Comparison of ENCODE assay signal across 12 cellular contexts in the genomic region with DNA sequence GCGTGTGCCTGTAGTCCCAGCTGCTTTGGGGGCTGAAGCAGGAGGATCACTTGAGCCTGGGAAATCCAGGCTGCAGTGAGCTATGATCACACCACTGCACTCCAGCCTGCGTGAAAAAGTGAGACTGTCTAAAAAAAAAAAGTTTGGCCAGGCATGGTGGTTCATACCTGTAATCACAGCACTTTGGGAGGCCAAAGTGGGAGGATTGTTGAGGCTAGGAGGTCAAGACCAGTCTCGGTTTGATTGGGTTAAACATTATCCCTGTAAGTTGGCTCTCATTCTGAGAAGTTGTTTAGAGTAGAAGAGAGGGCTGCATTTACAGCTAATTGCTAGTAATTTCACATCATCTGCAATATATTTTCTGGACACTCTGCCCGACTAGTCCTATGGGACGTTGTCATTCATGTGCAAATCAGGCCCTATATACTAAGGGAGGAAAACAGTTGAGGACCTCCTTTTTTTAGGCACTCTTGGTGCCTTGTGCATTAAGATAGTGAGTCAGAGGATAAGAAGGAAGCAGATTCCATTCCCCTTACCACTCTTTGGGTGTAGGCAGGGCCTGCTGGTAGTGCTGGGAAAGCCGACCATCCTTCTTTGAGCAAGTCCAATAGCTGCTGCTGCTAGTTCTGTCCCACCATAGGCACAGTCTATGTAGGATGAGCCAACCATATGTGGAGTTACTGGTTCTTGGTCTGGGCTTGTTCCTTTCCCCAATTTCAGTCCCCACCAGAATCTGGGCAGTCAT. TPM values are rescaled to one million over a fixed set of nuclear protein-coding genes. Genes with fewer than 3 reads are reported as not detected.
A peak's percentile ranks its signal among the peaks of the same experiment; 100 is the strongest.
DNase-seq lines count a peak whose midpoint lies in the region; ATAC-seq and TF ChIP-seq lines count a peak whose summit lies in the region.
"Had no signal": no experiment of that assay in that cellular context is flagged by ENCODE, and none has a peak within 500 bp of the region (broad histone marks: within the 10 kb centered on the region; RNA-seq: fewer than 3 reads in every experiment).

No MANE protein-coding gene starts in this region.

- no peak for TF ChIP-seq CTCF in fibroblast of villous mesenchyme (IDR thresholded peaks at IDR 0.05; ENCODE audit: insufficient read depth, low read depth, low read length)

- H3K4me3 Mint-ChIP-seq in activated naive CD8-positive, alpha-beta T cell: no peak overlapping the region
- no peak overlapping the region for H3K4me3 Mint-ChIP-seq in activated naive CD8-positive, alpha-beta T cell treated with anti-CD3 and anti-CD28 coated beads for 36 hours
- peak overlapping the region in 1 of 3 donors; percentile 25 for H3K4me3 Mint-ChIP-seq in T-cell
- no peak overlapping the region for H3K4me3 Mint-ChIP-seq in stimulated activated naive B cell treated with anti-CD40 and anti-IgM and Interleukin-4, amounts not matched to agents 10 μg/mL and 1 μg/mL and 100 μg/mL, for 72 hours

- no peak overlapping the region for H3K4me3 ChIP-seq in fibroblast of villous mesenchyme (ENCODE audit: low read depth, low read length)
- H3K4me3 ChIP-seq: BLaER1 had no signal

- POLR2A ChIA-PET in T-cell (lab: Charles Lee): interaction anchor here (0.5 to 0.7 kb wide), 3 partner anchors 11 to 702 kb away, joined by 3 to 6 read pairs (median 5); no protein-coding TSS in a partner anchor

- CTCF ChIA-PET in T-cell (lab: Charles Lee): no interaction called here

- H3K4me1 Mint-ChIP-seq in activated naive CD8-positive, alpha-beta T cell (ENCODE audit: low read depth): peaks cover 81% of the 10 kb centered on the region
- H3K4me1 Mint-ChIP-seq in activated naive CD8-positive, alpha-beta T cell treated with anti-CD3 and anti-CD28 coated beads for 36 hours: peaks cover 77% of the 10 kb centered on the region
- H3K4me1 Mint-ChIP-seq in T-cell: peaks cover 80 to 91% (median 88%) of the 10 kb centered on the region in 3 donors
- peaks cover 15 to 37% of the 10 kb centered on the region in 2 donors for H3K4me1 Mint-ChIP-seq in stimulated activated naive B cell treated with anti-CD40 and anti-IgM and Interleukin-4, amounts not matched to agents 10 μg/mL and 1 μg/mL and 100 μg/mL, for 72 hours

- no peaks in the 10 kb centered on the region for H3K27me3 Mint-ChIP-seq in activated naive CD8-positive, alpha-beta T cell
- no peaks in the 10 kb centered on the region for H3K27me3 Mint-ChIP-seq in activated naive CD8-positive, alpha-beta T cell treated with anti-CD3 and anti-CD28 coated beads for 36 hours
- H3K27me3 Mint-ChIP-seq in T-cell: no peaks in the 10 kb centered on the region
- H3K27me3 Mint-ChIP-seq in stimulated activated naive B cell treated with anti-CD40 and anti-IgM and Interleukin-4, amounts not matched to agents 10 μg/mL and 1 μg/mL and 100 μg/mL, for 72 hours: no peaks in the 10 kb centered on the region

- H3K36me3 Mint-ChIP-seq in activated naive CD8-positive, alpha-beta T cell: no peaks in the 10 kb centered on the region
- H3K36me3 Mint-ChIP-seq in activated naive CD8-positive, alpha-beta T cell treated with anti-CD3 and anti-CD28 coated beads for 36 hours: peaks cover 24% of the 10 kb centered on the region
- peaks cover 27% of the 10 kb centered on the region for H3K36me3 Mint-ChIP-seq in T-cell
- H3K36me3 Mint-ChIP-seq in stimulated activated naive B cell treated with anti-CD40 and anti-IgM and Interleukin-4, amounts not matched to agents 10 μg/mL and 1 μg/mL and 100 μg/mL, for 72 hours: peaks cover 12 to 21% of the 10 kb centered on the region in 2 donors

- H3K9me3 Mint-ChIP-seq in activated naive CD8-positive, alpha-beta T cell (ENCODE audit: low read depth): no peaks in the 10 kb centered on the region
- H3K9me3 Mint-ChIP-seq in activated naive CD8-positive, alpha-beta T cell treated with anti-CD3 and anti-CD28 coated beads for 36 hours: no peaks in the 10 kb centered on the region
- no peaks in the 10 kb centered on the region for H3K9me3 Mint-ChIP-seq in T-cell
- no peaks in the 10 kb centered on the region for H3K9me3 Mint-ChIP-seq in stimulated activated naive B cell treated with anti-CD40 and anti-IgM and Interleukin-4, amounts not matched to agents 10 μg/mL and 1 μg/mL and 100 μg/mL, for 72 hours

- peak overlapping the region; percentile 68 for H3K27ac Mint-ChIP-seq in activated naive CD8-positive, alpha-beta T cell
- H3K27ac Mint-ChIP-seq in activated naive CD8-positive, alpha-beta T cell treated with anti-CD3 and anti-CD28 coated beads for 36 hours: no peak overlapping the region
- H3K27ac Mint-ChIP-seq in T-cell: peak overlapping the region; percentile 65 to 79
- H3K27ac Mint-ChIP-seq in stimulated activated naive B cell treated with anti-CD40 and anti-IgM and Interleukin-4, amounts not matched to agents 10 μg/mL and 1 μg/mL and 100 μg/mL, for 72 hours: peak overlapping the region; percentile 37

- ATAC-seq in T-cell (replicated peaks in 1 of 4) (no peak), GM18517 (IDR thresholded peaks at IDR 0.05; ENCODE audit: unreplicated experiment) (no peak), GM21515 (IDR thresholded peaks at IDR 0.05; ENCODE audit: unreplicated experiment) (no peak)
- ATAC-seq in stimulated activated naive B cell treated with anti-CD40 and anti-IgM and Interleukin-4, amounts not matched to agents 10 μg/mL and 1 μg/mL and 100 μg/mL, for 72 hours (replicated peaks): no peak
- ATAC-seq: activated CD4-positive, CD25-positive, alpha-beta regulatory T cell treated with anti-CD3 and anti-CD28 coated beads, Interleukin-2, amount 50 U/mL, for 24 hours had no signal

- no peak for DNase-seq in activated naive CD8-positive, alpha-beta T cell treated with anti-CD3 and anti-CD28 coated beads for 36 hours
- DNase-seq in T-cell (no peak), fibroblast of villous mesenchyme (ENCODE audit: low read depth) (peak; percentile 66), NCI-H2029 (lab: John Stamatoyannopoulos, UW) (no peak)
- DNase-seq in stimulated activated naive B cell treated with anti-CD40 and anti-IgM and Interleukin-4, amounts not matched to agents 10 μg/mL and 1 μg/mL and 100 μg/mL, for 72 hours: no peak
- DNase-seq: KBM-7, retina had no signal

RNA-seq across cellular contexts. Expression of a gene that starts 18.7 kb away (rescaled TPM):
- 10 to 100 TPM; 84.4 to 88.4 TPM for total RNA-seq in activated naive CD8-positive, alpha-beta T cell treated with anti-CD3 and anti-CD28 coated beads for 36 hours
- total RNA-seq in T-cell (10 to 100 TPM; 49.1 to 74.4 (median 70.5) TPM), fibroblast of villous mesenchyme (52.5 and 57.9 TPM in 2 replicates)

RNA-seq across cellular contexts. Expression of a gene that starts 20.5 kb away (rescaled TPM):
- 10 to 100 TPM; 62.5 to 64.4 TPM for total RNA-seq in activated naive CD8-positive, alpha-beta T cell treated with anti-CD3 and anti-CD28 coated beads for 36 hours
- total RNA-seq in T-cell (10 to 100 TPM; 50.1 to 79.1 (median 62.1) TPM), fibroblast of villous mesenchyme (54.4 and 99.5 TPM in 2 replicates)

RNA-seq across cellular contexts. Expression of a gene that starts 43.7 kb away (rescaled TPM):
- total RNA-seq in activated naive CD8-positive, alpha-beta T cell treated with anti-CD3 and anti-CD28 coated beads for 36 hours: 10 to 100 TPM; 33.0 to 33.3 TPM
- total RNA-seq in T-cell: 10 to 100 TPM; 28.6 to 31.3 (median 29.7) TPM
- total RNA-seq in fibroblast of villous mesenchyme: 10.6 and 16.8 TPM in 2 replicates
